ENCODE assay signal across 33 cellular contexts in genomic region chr9:33222031-33222430, GRCh38. TPM values are rescaled to one million over a fixed set of nuclear protein-coding genes. Genes with fewer than 3 reads are reported as not detected.
DNase-seq lines count a peak whose midpoint lies in the region; ATAC-seq, FAIRE-seq and TF ChIP-seq lines count a peak whose summit lies in the region.
"Had no signal": no experiment of that assay in that cellular context is flagged by ENCODE, and none has a peak within 500 bp of the region (broad histone marks: within the 10 kb centered on the region; RNA-seq: fewer than 3 reads in every experiment).

No MANE protein-coding gene starts in this region.

- POLR2A ChIA-PET in activated CD4-positive, alpha-beta T cell treated with anti-CD3 and anti-CD28 coated beads for 36 hours (lab: Charles Lee), result no interaction called here

- H3K9me3 Mint-ChIP-seq in activated T-helper 2 cell treated with anti-CD3 and anti-CD28 coated beads, Interferon-gamma antibody, Interleukin-2, Interleukin-4, amounts not matched to agents 10 μg/mL and 5 μg/mL and 100 μg/mL, durations not matched to agents 14 hours and 24 hours and 36 hours, result no peaks in the 10 kb centered on the region
- H3K9me3 Mint-ChIP-seq in activated CD4-positive, alpha-beta T cell treated with anti-CD3 and anti-CD28 coated beads for 36 hours (ENCODE audit: low read depth), result no peaks in the 10 kb centered on the region
- H3K9me3 Mint-ChIP-seq: HFFc6; naive thymus-derived CD8-positive, alpha-beta T cell; stimulated activated naive CD8-positive, alpha-beta T cell treated with anti-CD3 and anti-CD28 coated beads, Interleukin-15, amount 100 ng/mL, for 72 hours had no signal

- 81 to 88% methylated on average over 3 of the region's 3 CpGs for WGBS in testis, 2 donors

- H3K36me3 ChIP-seq in BLaER1, result no peaks in the 10 kb centered on the region
- no peaks in the 10 kb centered on the region for H3K36me3 ChIP-seq in testis (ENCODE audit: low read depth, missing control alignments)
- H3K36me3 ChIP-seq: brain microvascular endothelial cell, tibial artery had no signal

- H3K4me3 ChIP-seq in BLaER1, result no peak overlapping the region
- no peak overlapping the region for H3K4me3 ChIP-seq in epithelial cell of esophagus (ENCODE audit: low read length)
- no peak overlapping the region for H3K4me3 ChIP-seq in testis
- H3K4me3 ChIP-seq: tibial artery had no signal

- no peak overlapping the region for H3K27ac Mint-ChIP-seq in activated T-helper 2 cell treated with anti-CD3 and anti-CD28 coated beads, Interferon-gamma antibody, Interleukin-2, Interleukin-4, amounts not matched to agents 10 μg/mL and 5 μg/mL and 100 μg/mL, durations not matched to agents 14 hours and 24 hours and 36 hours
- H3K27ac Mint-ChIP-seq in activated CD4-positive, alpha-beta T cell treated with anti-CD3 and anti-CD28 coated beads for 36 hours, result no peak overlapping the region
- H3K27ac Mint-ChIP-seq: HFFc6 had no signal

- H3K4me1 ChIP-seq in BLaER1 (peaks cover 65% of the 10 kb centered on the region), testis (peaks cover 7% of the 10 kb centered on the region)
- H3K4me1 ChIP-seq: Caco-2 had no signal

- CTCF ChIA-PET in activated CD4-positive, alpha-beta T cell treated with anti-CD3 and anti-CD28 coated beads for 36 hours (lab: Charles Lee), result no interaction called here

- peak overlapping the region; percentile 48; the same call in 1 of the 2 replicates for H3K9ac ChIP-seq in BLaER1

- H3K27ac ChIP-seq in BLaER1 (peak overlapping the region; percentile 89), testis (no peak overlapping the region)
- H3K27ac ChIP-seq: brain microvascular endothelial cell, tibial artery had no signal

- TF ChIP-seq POLR2A in testis (IDR thresholded peaks at IDR 0.05), result no peak

- no peak overlapping the region for H3K4me3 Mint-ChIP-seq in activated T-helper 2 cell treated with anti-CD3 and anti-CD28 coated beads, Interferon-gamma antibody, Interleukin-2, Interleukin-4, amounts not matched to agents 10 μg/mL and 5 μg/mL and 100 μg/mL, durations not matched to agents 14 hours and 24 hours and 36 hours (ENCODE audit: low read depth)
- H3K4me3 Mint-ChIP-seq in activated CD4-positive, alpha-beta T cell treated with anti-CD3 and anti-CD28 coated beads for 36 hours, result no peak overlapping the region
- H3K4me3 Mint-ChIP-seq: HFFc6; naive thymus-derived CD8-positive, alpha-beta T cell; stimulated activated naive CD8-positive, alpha-beta T cell treated with anti-CD3 and anti-CD28 coated beads, Interleukin-15, amount 100 ng/mL, for 72 hours had no signal

- H3K27me3 ChIP-seq in BLaER1, result no peaks in the 10 kb centered on the region
- no peaks in the 10 kb centered on the region for H3K27me3 ChIP-seq in testis
- H3K27me3 ChIP-seq: brain microvascular endothelial cell, tibial artery had no signal

- TF ChIP-seq CTCF in epithelial cell of esophagus (IDR thresholded peaks at IDR 0.05; ENCODE audit: insufficient read depth, low read depth, low read length, missing control alignments) (no peak), testis (IDR thresholded peaks at IDR 0.05) (no peak)

- peak; percentile 44 for FAIRE-seq in GM19239 (lab: Jason Lieb, UNC)
- FAIRE-seq: HepG2, islet of Langerhans, RCC 7860 had no signal

- peaks cover 32% of the 10 kb centered on the region for H3K4me1 Mint-ChIP-seq in activated T-helper 2 cell treated with anti-CD3 and anti-CD28 coated beads, Interferon-gamma antibody, Interleukin-2, Interleukin-4, amounts not matched to agents 10 μg/mL and 5 μg/mL and 100 μg/mL, durations not matched to agents 14 hours and 24 hours and 36 hours (ENCODE audit: low read depth)
- H3K4me1 Mint-ChIP-seq in activated CD4-positive, alpha-beta T cell treated with anti-CD3 and anti-CD28 coated beads for 36 hours, result peaks cover 16% of the 10 kb centered on the region

- H4K20me1 ChIP-seq in BLaER1, result no peaks in the 10 kb centered on the region

- ATAC-seq in activated CD4-positive, alpha-beta T cell treated with anti-CD3 and anti-CD28 coated beads for 36 hours, result no peak
- ATAC-seq in HG02852 (IDR thresholded peaks at IDR 0.05; ENCODE audit: unreplicated experiment), result no peak
- ATAC-seq: naive thymus-derived CD8-positive, alpha-beta T cell; stimulated activated naive CD8-positive, alpha-beta T cell treated with anti-CD3 and anti-CD28 coated beads, Interleukin-15, amount 100 ng/mL, for 72 hours had no signal

- H3K36me3 Mint-ChIP-seq in activated T-helper 2 cell treated with anti-CD3 and anti-CD28 coated beads, Interferon-gamma antibody, Interleukin-2, Interleukin-4, amounts not matched to agents 10 μg/mL and 5 μg/mL and 100 μg/mL, durations not matched to agents 14 hours and 24 hours and 36 hours (ENCODE audit: low read depth), result no peaks in the 10 kb centered on the region
- H3K36me3 Mint-ChIP-seq in activated CD4-positive, alpha-beta T cell treated with anti-CD3 and anti-CD28 coated beads for 36 hours (ENCODE audit: low read depth), result no peaks in the 10 kb centered on the region
- H3K36me3 Mint-ChIP-seq: naive thymus-derived CD8-positive, alpha-beta T cell had no signal

- DNase-seq in GM19239 (ENCODE audit: insufficient read length, low spot score), result no peak
- DNase-seq in NCI-H82 treated with DMSO at 0.1 percent for 48 hours (lab: John Stamatoyannopoulos, UW; ENCODE audit: unreplicated experiment), result peak; percentile 30
- peak; percentile 83 for DNase-seq in epithelial cell of esophagus (ENCODE audit: low read depth)
- no peak for DNase-seq in testis
- DNase-seq in activated T-helper 2 cell treated with anti-CD3 and anti-CD28 coated beads, Interferon-gamma antibody, Interleukin-2, Interleukin-4, amounts not matched to agents 10 μg/mL and 5 μg/mL and 100 μg/mL, durations not matched to agents 14 hours and 24 hours and 36 hours (ENCODE audit: low spot score), result no peak
- no peak for DNase-seq in activated CD4-positive, alpha-beta T cell treated with anti-CD3 and anti-CD28 coated beads for 36 hours
- DNase-seq: ACHN; activated CD4-positive, alpha-beta T cell treated with anti-CD3 and anti-CD28 coated beads, Interleukin-2, amount 50 U/mL, for 48 hours; activated naive CD4-positive, alpha-beta T cell treated with anti-CD3 and anti-CD28 coated beads, Interleukin-2, amount 50 U/mL, for 16 hours; amniotic stem cell; brain microvascular endothelial cell; Caco-2; effector CD4-positive, alpha-beta T cell; glutamatergic neuron; GOT3; HFFc6; midbrain; naive thymus-derived CD8-positive, alpha-beta T cell; NCI-H1048; NCI-H2081; stimulated activated naive CD8-positive, alpha-beta T cell treated with anti-CD3 and anti-CD28 coated beads, Interleukin-15, amount 100 ng/mL, for 72 hours; tibial artery had no signal

- H3K27me3 Mint-ChIP-seq in activated T-helper 2 cell treated with anti-CD3 and anti-CD28 coated beads, Interferon-gamma antibody, Interleukin-2, Interleukin-4, amounts not matched to agents 10 μg/mL and 5 μg/mL and 100 μg/mL, durations not matched to agents 14 hours and 24 hours and 36 hours (ENCODE audit: low read depth), result peaks cover 5% of the 10 kb centered on the region
- no peaks in the 10 kb centered on the region for H3K27me3 Mint-ChIP-seq in activated CD4-positive, alpha-beta T cell treated with anti-CD3 and anti-CD28 coated beads for 36 hours
- H3K27me3 Mint-ChIP-seq: stimulated activated naive CD8-positive, alpha-beta T cell treated with anti-CD3 and anti-CD28 coated beads, Interleukin-15, amount 100 ng/mL, for 72 hours had no signal

- intact Hi-C loops in testis (cut with DNase I; ENCODE audit: low total_unique reads), result no loop called here
- intact Hi-C loops in activated T-helper 2 cell treated with anti-CD3 and anti-CD28 coated beads, Interferon-gamma antibody, Interleukin-2, Interleukin-4, amounts not matched to agents 10 μg/mL and 5 μg/mL and 100 μg/mL, durations not matched to agents 14 hours and 24 hours and 36 hours (cut with micrococcal nuclease), result no loop called here
- intact Hi-C loops in activated CD4-positive, alpha-beta T cell treated with anti-CD3 and anti-CD28 coated beads for 36 hours (cut with DNase I, micrococcal nuclease), result loop anchor here in 1 of 2 experiments (10.0 kb wide), 1 partner anchor 407 kb away; no protein-coding TSS in a partner anchor

- no peaks in the 10 kb centered on the region for H3K9me3 ChIP-seq in BLaER1
- no peaks in the 10 kb centered on the region for H3K9me3 ChIP-seq in testis
- H3K9me3 ChIP-seq: Caco-2, tibial artery had no signal

- peak overlapping the region; percentile 89 for H3K4me2 ChIP-seq in BLaER1

RNA-seq across cellular contexts. Expression of gene SPINK4, which starts 17.9 kb away (rescaled TPM):
- not detected for total RNA-seq in testis
- polyA plus RNA-seq in testis (ENCODE audit: insufficient read depth, low read depth, low replicate concordance), result not detected
- total RNA-seq in activated T-helper 2 cell treated with anti-CD3 and anti-CD28 coated beads, Interferon-gamma antibody, Interleukin-2, Interleukin-4, amounts not matched to agents 10 μg/mL and 5 μg/mL and 100 μg/mL, durations not matched to agents 14 hours and 24 hours and 36 hours, result not detected in 2 replicates
- not detected for total RNA-seq in activated CD4-positive, alpha-beta T cell treated with anti-CD3 and anti-CD28 coated beads for 36 hours
- total RNA-seq: Daoy; epithelial cell of proximal tubule; HFFc6; left ventricle myocardium superior; naive thymus-derived CD8-positive, alpha-beta T cell; NCI-H460; osteoblast; T-helper 1 cell treated with Interleukin-12 subunit alpha and Interleukin-12 subunit beta and Interleukin-4 antibody, amounts not matched to agents 30 ng/mL and 1 ng/mL, for 36 hours had no signal
- polyA plus RNA-seq: naive thymus-derived CD8-positive, alpha-beta T cell had no signal

RNA-seq across cellular contexts. Expression of gene BAG1, which starts 42.5 kb away (rescaled TPM):
- 100 to 1,000 TPM in 1 of 2 donors, 10 to 100 TPM in 1; 96.6 to 147 TPM for total RNA-seq in testis
- polyA plus RNA-seq in testis (ENCODE audit: insufficient read depth, low read depth, low replicate concordance), result 203 TPM
- total RNA-seq in activated T-helper 2 cell treated with anti-CD3 and anti-CD28 coated beads, Interferon-gamma antibody, Interleukin-2, Interleukin-4, amounts not matched to agents 10 μg/mL and 5 μg/mL and 100 μg/mL, durations not matched to agents 14 hours and 24 hours and 36 hours, result 62.0 and 68.9 TPM in 2 replicates
- 10 to 100 TPM; 47.9 to 65.8 TPM for total RNA-seq in activated CD4-positive, alpha-beta T cell treated with anti-CD3 and anti-CD28 coated beads for 36 hours

RNA-seq across cellular contexts. Expression of gene CHMP5, which starts 42.8 kb away (rescaled TPM):
- total RNA-seq in testis, result 10 to 100 TPM; 53.2 to 57.0 TPM
- 84.1 TPM for polyA plus RNA-seq in testis (ENCODE audit: insufficient read depth, low read depth, low replicate concordance)
- total RNA-seq in activated T-helper 2 cell treated with anti-CD3 and anti-CD28 coated beads, Interferon-gamma antibody, Interleukin-2, Interleukin-4, amounts not matched to agents 10 μg/mL and 5 μg/mL and 100 μg/mL, durations not matched to agents 14 hours and 24 hours and 36 hours, result 54.5 and 57.6 TPM in 2 replicates
- total RNA-seq in activated CD4-positive, alpha-beta T cell treated with anti-CD3 and anti-CD28 coated beads for 36 hours, result 100 to 1,000 TPM; 102 to 106 TPM

RNA-seq across cellular contexts. Expression of gene B4GALT1, which starts 54.9 kb away (rescaled TPM):
- 100 to 1,000 TPM; 192 to 212 TPM for total RNA-seq in testis
- 112 TPM for polyA plus RNA-seq in testis (ENCODE audit: insufficient read depth, low read depth, low replicate concordance)
- 60.6 and 64.0 TPM in 2 replicates for total RNA-seq in activated T-helper 2 cell treated with anti-CD3 and anti-CD28 coated beads, Interferon-gamma antibody, Interleukin-2, Interleukin-4, amounts not matched to agents 10 μg/mL and 5 μg/mL and 100 μg/mL, durations not matched to agents 14 hours and 24 hours and 36 hours
- total RNA-seq in activated CD4-positive, alpha-beta T cell treated with anti-CD3 and anti-CD28 coated beads for 36 hours, result 10 to 100 TPM; 44.5 to 47.1 TPM

Comparison
In these comparisons a context has a peak if more than half of its experiments do, and no peak if none do; other contexts are left out.
1. DNase-seq: peak in NCI-H82 treated with DMSO at 0.1 percent for 48 hours (single experiment) and epithelial cell of esophagus (single experiment); none in GM19239 (single experiment), testis (single experiment), activated T-helper 2 cell treated with anti-CD3 and anti-CD28 coated beads, Interferon-gamma antibody, Interleukin-2, Interleukin-4, amounts not matched to agents 10 μg/mL and 5 μg/mL and 100 μg/mL, durations not matched to agents 14 hours and 24 hours and 36 hours (single experiment) and activated CD4-positive, alpha-beta T cell treated with anti-CD3 and anti-CD28 coated beads for 36 hours (single experiment).